Comparison of ENCODE assay signal across 8 cellular contexts in the genomic region with DNA sequence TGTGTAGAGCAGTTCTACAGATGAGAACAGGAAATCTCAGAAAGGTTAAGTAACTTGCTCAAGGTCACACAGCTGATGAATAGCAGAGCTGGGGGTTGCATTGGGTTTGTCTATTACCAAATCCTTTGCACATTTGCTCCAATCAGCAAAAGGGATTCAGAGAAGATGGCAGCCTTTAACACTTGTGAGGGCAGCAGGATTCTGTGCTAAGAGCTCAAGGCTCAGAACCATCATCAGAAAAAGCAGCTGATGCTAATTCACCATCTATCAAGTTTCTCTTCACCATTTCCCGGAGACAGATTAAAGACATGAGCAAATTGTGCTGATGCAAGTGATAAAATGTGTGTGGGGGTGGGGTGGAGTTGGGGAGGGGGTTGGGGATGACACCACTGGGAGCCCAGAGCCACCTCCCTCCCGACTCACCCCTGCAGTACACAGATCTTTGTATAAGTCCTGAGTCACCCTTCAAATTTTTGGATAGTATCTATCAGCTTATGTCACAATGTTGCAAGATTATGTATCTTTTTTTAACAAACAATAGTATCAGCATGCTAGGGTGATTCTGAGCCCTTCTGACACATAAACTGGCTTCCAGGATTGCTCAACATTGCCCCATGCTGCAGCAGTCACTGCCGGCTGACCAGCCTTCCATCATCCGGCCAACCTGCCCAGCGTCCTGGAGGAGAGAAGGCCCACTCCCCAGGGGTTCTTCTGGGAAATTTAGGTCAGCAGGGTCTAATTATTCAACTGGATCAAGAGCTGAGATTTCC. TPM values are rescaled to one million over a fixed set of nuclear protein-coding genes. Genes with fewer than 3 reads are reported as not detected.
DNase-seq lines count a peak whose midpoint lies in the region; ATAC-seq and TF ChIP-seq lines count a peak whose summit lies in the region.

No MANE protein-coding gene starts in this region.

- H3K27me3 ChIP-seq in dorsolateral prefrontal cortex: no peaks in the 10 kb centered on the region

- no peak for ATAC-seq in HG02610 (IDR thresholded peaks at IDR 0.05; ENCODE audit: unreplicated experiment)
- ATAC-seq in HG03432 (IDR thresholded peaks at IDR 0.05; ENCODE audit: unreplicated experiment): no peak

- intact Hi-C loops in dorsolateral prefrontal cortex (cut with DNase I): loop anchor here (1.0 to 5.0 kb wide), 5 partner anchors 72 to 201 kb away; no protein-coding TSS in a partner anchor

- TF ChIP-seq CTCF in dorsolateral prefrontal cortex (IDR thresholded peaks at IDR 0.05 in 54 of 56, conservative IDR thresholded peaks at IDR 0.05 in 2 of 56; ENCODE audit: low read depth in 1 of 56, partially characterized antibody in 56 of 56): peak in 1 of 56 donors; percentile 21

- DNase-seq in AML-193 (lab: John Stamatoyannopoulos, UW) (peak; percentile 22 to 32), NOMO-1 treated with DMSO at 0.1 percent for 48 hours (lab: John Stamatoyannopoulos, UW; ENCODE audit: unreplicated experiment) (peak; percentile 89), dorsolateral prefrontal cortex (no peak), non-pigmented ciliary epithelial cell (ENCODE audit: low read depth) (peak; percentile 60), NCI-H1048 (lab: John Stamatoyannopoulos, UW) (no peak), COLO668 (lab: John Stamatoyannopoulos, UW; ENCODE audit: unreplicated experiment) (no peak)

- peak overlapping the region in 47 of 59 donors; percentile 4 to 94 (median 57) for H3K27ac ChIP-seq in dorsolateral prefrontal cortex

- no peak overlapping the region for H3K4me3 ChIP-seq in dorsolateral prefrontal cortex

RNA-seq across cellular contexts. Expression of gene SPSB1, which starts 2.8 kb away (rescaled TPM):
- total RNA-seq in dorsolateral prefrontal cortex: 10 to 100 TPM in 80 of 120 experiments, 1 to 10 TPM in 40; 4.7 to 43.4 (median 12.2) TPM

RNA-seq across cellular contexts. Expression of gene H6PD, which starts 55.3 kb away (rescaled TPM):
- 10 to 100 TPM in 118 of 120 experiments, 1 to 10 TPM in 2; 9.0 to 25.6 (median 15.7) TPM for total RNA-seq in dorsolateral prefrontal cortex

Comparison
In these comparisons a context has a peak if more than half of its experiments do, and no peak if none do; other contexts are left out.
1. DNase-seq: peak in AML-193 (2 of 2), NOMO-1 treated with DMSO at 0.1 percent for 48 hours (single experiment) and non-pigmented ciliary epithelial cell (single experiment); none in dorsolateral prefrontal cortex (0 of 10), NCI-H1048 (single experiment) and COLO668 (single experiment).